In the genomic region with DNA sequence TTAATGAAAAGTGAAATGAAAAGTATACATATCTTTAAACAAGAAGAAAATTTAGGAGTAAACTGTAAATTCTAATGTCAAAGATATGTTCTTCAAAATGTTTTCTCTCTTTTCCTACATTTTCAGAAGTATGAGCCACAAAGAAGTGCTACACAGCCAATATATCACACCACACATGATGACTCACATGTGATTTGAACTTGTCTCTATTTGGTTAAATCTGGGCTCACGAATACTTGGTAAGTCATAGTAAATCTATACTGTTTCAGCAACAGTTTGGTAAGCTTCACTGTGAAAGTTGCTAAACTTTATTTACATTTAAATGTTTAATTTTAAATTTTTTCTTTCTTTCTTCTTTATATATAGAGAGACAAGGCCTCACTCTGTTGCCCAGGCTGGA, we compare ENCODE assay signal across 1 cellular context.
TF ChIP-seq lines count a peak whose summit lies in the region.

No MANE protein-coding gene starts in this region.

TF ChIP-seq in IMR-90, 13 proteins besides CTCF, POLR2A, EP300 and RAD21:
- TF ChIP-seq FOS (IDR thresholded peaks at IDR 0.05; ENCODE audit: low read depth, low read length): peak; percentile 61
- no peak for TF ChIP-seq MAZ (IDR thresholded peaks at IDR 0.05; ENCODE audit: borderline replicate concordance, low read depth, low read length)
